15 cellular contexts compared by ENCODE assay signal in the genomic region with DNA sequence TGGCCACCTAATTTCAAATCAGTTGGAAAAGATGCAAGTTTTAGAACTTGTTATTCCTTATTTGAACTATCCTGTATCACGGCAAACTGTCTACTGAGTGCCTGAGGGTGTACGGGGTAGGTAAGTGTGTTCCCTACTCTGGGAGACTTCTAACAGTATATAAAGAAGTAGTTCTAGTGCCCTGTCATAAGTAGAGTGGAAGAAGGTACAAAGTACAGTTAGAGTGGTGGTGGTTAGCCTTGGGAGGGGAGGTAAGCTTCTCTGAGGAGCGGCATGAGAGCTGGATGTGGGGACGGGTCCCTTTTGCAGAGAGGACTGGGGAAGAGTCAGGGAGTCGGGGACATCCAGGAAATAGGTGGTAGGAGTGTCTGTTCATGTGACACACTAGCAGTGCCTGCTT. TPM values are rescaled to one million over a fixed set of nuclear protein-coding genes. Genes with fewer than 3 reads are reported as not detected.
DNase-seq lines count a peak whose midpoint lies in the region; ATAC-seq and TF ChIP-seq lines count a peak whose summit lies in the region.
"Had no signal": no experiment of that assay in that cellular context is flagged by ENCODE, and none has a peak within 500 bp of the region (broad histone marks: within the 10 kb centered on the region; RNA-seq: fewer than 3 reads in every experiment).

No MANE protein-coding gene starts in this region.

- H3K9me3 ChIP-seq in left lung (no peaks in the 10 kb centered on the region), testis (no peaks in the 10 kb centered on the region)

- no peaks in the 10 kb centered on the region for H3K36me3 Mint-ChIP-seq in activated CD4-positive, alpha-beta memory T cell treated with anti-CD3 and anti-CD28 coated beads for 36 hours
- peaks cover 20% of the 10 kb centered on the region for H3K36me3 Mint-ChIP-seq in activated CD4-positive, alpha-beta memory T cell treated with anti-CD3 and anti-CD28 coated beads, Interleukin-2, amount 10 ng/mL, durations not matched to agents 7 days and 5 days (ENCODE audit: low read depth)
- H3K36me3 Mint-ChIP-seq in activated CD8-positive, alpha-beta T cell treated with anti-CD3 and anti-CD28 coated beads, Interleukin-2, amount 10 ng/mL, durations not matched to agents 7 days and 5 days (ENCODE audit: low read depth), result peaks cover 46% of the 10 kb centered on the region
- peaks cover 34% of the 10 kb centered on the region for H3K36me3 Mint-ChIP-seq in stimulated activated memory B cell treated with anti-CD40 and anti-IgM and Interleukin-4, amounts not matched to agents 10 μg/mL and 1 μg/mL and 100 μg/mL, for 72 hours
- peaks cover 2% of the 10 kb centered on the region for H3K36me3 Mint-ChIP-seq in activated T-cell treated with anti-CD3 and anti-CD28 coated beads, Interleukin-2, amount 50 U/mL, for 4 hours (ENCODE audit: insufficient read depth)

- TF ChIP-seq POLR2A in testis (IDR thresholded peaks at IDR 0.05), result no peak

- CTCF ChIA-PET in activated CD4-positive, alpha-beta memory T cell treated with anti-CD3 and anti-CD28 coated beads for 36 hours (lab: Charles Lee), result interaction anchor here (0.6 to 11.0 kb wide), 5 partner anchors 13 to 45 kb away, joined by 5 to 287 read pairs (median 24); no protein-coding TSS in a partner anchor
- CTCF ChIA-PET in activated CD4-positive, alpha-beta memory T cell treated with anti-CD3 and anti-CD28 coated beads, Interleukin-2, amount 10 ng/mL, durations not matched to agents 7 days and 5 days (lab: Charles Lee), result interaction anchor here (1.2 to 10.4 kb wide), 7 partner anchors 13 to 134 kb away, joined by 3 to 295 read pairs (median 3); no protein-coding TSS in a partner anchor
- CTCF ChIA-PET in activated CD8-positive, alpha-beta T cell treated with anti-CD3 and anti-CD28 coated beads, Interleukin-2, amount 10 ng/mL, durations not matched to agents 7 days and 5 days (lab: Charles Lee), result interaction anchor here (0.7 to 10.3 kb wide), 10 partner anchors 9 to 367 kb away, joined by 3 to 308 read pairs (median 7); no protein-coding TSS in a partner anchor

- H3K4me3 ChIP-seq in left lung, result no peak overlapping the region
- H3K4me3 ChIP-seq in testis, result no peak overlapping the region
- H3K4me3 ChIP-seq: PC-9 had no signal

- no peak overlapping the region for H3K27ac ChIP-seq in left lung
- H3K27ac ChIP-seq in testis, result no peak overlapping the region
- H3K27ac ChIP-seq: PC-9 had no signal

- TF ChIP-seq CTCF in left lung (IDR thresholded peaks at IDR 0.05) (no peak), testis (IDR thresholded peaks at IDR 0.05) (no peak)

- WGBS in testis, 2 donors, result 83 to 90% methylated on average over 5 of the region's 5 CpGs

- H3K27ac Mint-ChIP-seq in activated CD4-positive, alpha-beta memory T cell treated with anti-CD3 and anti-CD28 coated beads for 36 hours, result peak overlapping the region; percentile 3
- H3K27ac Mint-ChIP-seq in activated CD4-positive, alpha-beta memory T cell treated with anti-CD3 and anti-CD28 coated beads, Interleukin-2, amount 10 ng/mL, durations not matched to agents 7 days and 5 days, result no peak overlapping the region
- peak overlapping the region; percentile 41 for H3K27ac Mint-ChIP-seq in activated CD8-positive, alpha-beta T cell treated with anti-CD3 and anti-CD28 coated beads, Interleukin-2, amount 10 ng/mL, durations not matched to agents 7 days and 5 days
- H3K27ac Mint-ChIP-seq in stimulated activated memory B cell treated with anti-CD40 and anti-IgM and Interleukin-4, amounts not matched to agents 10 μg/mL and 1 μg/mL and 100 μg/mL, for 72 hours, result peak overlapping the region; percentile 38

- H3K27me3 Mint-ChIP-seq in activated CD4-positive, alpha-beta memory T cell treated with anti-CD3 and anti-CD28 coated beads for 36 hours, result no peaks in the 10 kb centered on the region
- H3K27me3 Mint-ChIP-seq in activated CD4-positive, alpha-beta memory T cell treated with anti-CD3 and anti-CD28 coated beads, Interleukin-2, amount 10 ng/mL, durations not matched to agents 7 days and 5 days, result no peaks in the 10 kb centered on the region
- no peaks in the 10 kb centered on the region for H3K27me3 Mint-ChIP-seq in activated CD8-positive, alpha-beta T cell treated with anti-CD3 and anti-CD28 coated beads, Interleukin-2, amount 10 ng/mL, durations not matched to agents 7 days and 5 days (ENCODE audit: low read depth)
- H3K27me3 Mint-ChIP-seq in stimulated activated memory B cell treated with anti-CD40 and anti-IgM and Interleukin-4, amounts not matched to agents 10 μg/mL and 1 μg/mL and 100 μg/mL, for 72 hours, result no peaks in the 10 kb centered on the region
- H3K27me3 Mint-ChIP-seq in activated T-cell treated with anti-CD3 and anti-CD28 coated beads, Interleukin-2, amount 50 U/mL, for 4 hours (ENCODE audit: low read depth), result no peaks in the 10 kb centered on the region
- H3K27me3 Mint-ChIP-seq: CD8-positive, alpha-beta memory T cell had no signal

- H3K4me1 ChIP-seq in left lung, result no peaks in the 10 kb centered on the region
- peaks cover 5% of the 10 kb centered on the region for H3K4me1 ChIP-seq in testis

- no peak for DNase-seq in activated CD4-positive, alpha-beta memory T cell treated with anti-CD3 and anti-CD28 coated beads for 36 hours
- DNase-seq in activated CD4-positive, alpha-beta memory T cell treated with anti-CD3 and anti-CD28 coated beads, Interleukin-2, amount 10 ng/mL, durations not matched to agents 7 days and 5 days, result no peak
- no peak for DNase-seq in activated CD8-positive, alpha-beta T cell treated with anti-CD3 and anti-CD28 coated beads, Interleukin-2, amount 10 ng/mL, durations not matched to agents 7 days and 5 days
- DNase-seq in left lung (no peak), testis (no peak)
- DNase-seq in activated T-cell treated with anti-CD3 and anti-CD28 coated beads, Interleukin-2, amount 50 U/mL, for 4 hours, result no peak
- DNase-seq: CD8-positive, alpha-beta memory T cell; DND-41; HCEC 1CT; NCI-H1105; NCI-H82; PC-9; trophoblast cell had no signal

- H3K9me3 Mint-ChIP-seq in activated CD4-positive, alpha-beta memory T cell treated with anti-CD3 and anti-CD28 coated beads for 36 hours, result no peaks in the 10 kb centered on the region
- H3K9me3 Mint-ChIP-seq in activated CD4-positive, alpha-beta memory T cell treated with anti-CD3 and anti-CD28 coated beads, Interleukin-2, amount 10 ng/mL, durations not matched to agents 7 days and 5 days, result no peaks in the 10 kb centered on the region
- no peaks in the 10 kb centered on the region for H3K9me3 Mint-ChIP-seq in activated CD8-positive, alpha-beta T cell treated with anti-CD3 and anti-CD28 coated beads, Interleukin-2, amount 10 ng/mL, durations not matched to agents 7 days and 5 days (ENCODE audit: insufficient read depth)
- H3K9me3 Mint-ChIP-seq in stimulated activated memory B cell treated with anti-CD40 and anti-IgM and Interleukin-4, amounts not matched to agents 10 μg/mL and 1 μg/mL and 100 μg/mL, for 72 hours, result no peaks in the 10 kb centered on the region
- H3K9me3 Mint-ChIP-seq in activated T-cell treated with anti-CD3 and anti-CD28 coated beads, Interleukin-2, amount 50 U/mL, for 4 hours, result no peaks in the 10 kb centered on the region
- H3K9me3 Mint-ChIP-seq: CD8-positive, alpha-beta memory T cell had no signal

- H3K4me3 Mint-ChIP-seq in activated CD4-positive, alpha-beta memory T cell treated with anti-CD3 and anti-CD28 coated beads for 36 hours, result no peak overlapping the region
- no peak overlapping the region for H3K4me3 Mint-ChIP-seq in activated CD4-positive, alpha-beta memory T cell treated with anti-CD3 and anti-CD28 coated beads, Interleukin-2, amount 10 ng/mL, durations not matched to agents 7 days and 5 days
- no peak overlapping the region for H3K4me3 Mint-ChIP-seq in activated CD8-positive, alpha-beta T cell treated with anti-CD3 and anti-CD28 coated beads, Interleukin-2, amount 10 ng/mL, durations not matched to agents 7 days and 5 days
- no peak overlapping the region for H3K4me3 Mint-ChIP-seq in stimulated activated memory B cell treated with anti-CD40 and anti-IgM and Interleukin-4, amounts not matched to agents 10 μg/mL and 1 μg/mL and 100 μg/mL, for 72 hours
- no peak overlapping the region for H3K4me3 Mint-ChIP-seq in activated T-cell treated with anti-CD3 and anti-CD28 coated beads, Interleukin-2, amount 50 U/mL, for 4 hours
- H3K4me3 Mint-ChIP-seq: CD8-positive, alpha-beta memory T cell had no signal

- intact Hi-C loops in activated CD4-positive, alpha-beta memory T cell treated with anti-CD3 and anti-CD28 coated beads for 36 hours (cut with micrococcal nuclease), result loop anchor here (10.0 kb wide), 1 partner anchor 312 kb away; a partner anchor contains a TSS
- intact Hi-C loops in left lung (cut with DNase I), result no loop called here
- intact Hi-C loops in testis (cut with DNase I; ENCODE audit: low total_unique reads), result no loop called here

- H3K4me1 Mint-ChIP-seq in activated CD4-positive, alpha-beta memory T cell treated with anti-CD3 and anti-CD28 coated beads for 36 hours (ENCODE audit: low read depth), result peaks cover 29% of the 10 kb centered on the region
- H3K4me1 Mint-ChIP-seq in activated CD4-positive, alpha-beta memory T cell treated with anti-CD3 and anti-CD28 coated beads, Interleukin-2, amount 10 ng/mL, durations not matched to agents 7 days and 5 days, result peaks cover 38% of the 10 kb centered on the region
- peaks cover 66% of the 10 kb centered on the region for H3K4me1 Mint-ChIP-seq in activated CD8-positive, alpha-beta T cell treated with anti-CD3 and anti-CD28 coated beads, Interleukin-2, amount 10 ng/mL, durations not matched to agents 7 days and 5 days (ENCODE audit: low read depth)
- H3K4me1 Mint-ChIP-seq in stimulated activated memory B cell treated with anti-CD40 and anti-IgM and Interleukin-4, amounts not matched to agents 10 μg/mL and 1 μg/mL and 100 μg/mL, for 72 hours, result peaks cover 26% of the 10 kb centered on the region
- peaks cover 56% of the 10 kb centered on the region for H3K4me1 Mint-ChIP-seq in activated T-cell treated with anti-CD3 and anti-CD28 coated beads, Interleukin-2, amount 50 U/mL, for 4 hours (ENCODE audit: low read depth)

- H3K27me3 ChIP-seq in left lung (no peaks in the 10 kb centered on the region), testis (no peaks in the 10 kb centered on the region)

- no peak for ATAC-seq in activated CD8-positive, alpha-beta T cell treated with anti-CD3 and anti-CD28 coated beads, Interleukin-2, amount 10 ng/mL, durations not matched to agents 7 days and 5 days
- ATAC-seq in left lung (peak; percentile 28), HG03460 (IDR thresholded peaks at IDR 0.05; ENCODE audit: unreplicated experiment) (no peak)
- no peak for ATAC-seq in stimulated activated memory B cell treated with anti-CD40 and anti-IgM and Interleukin-4, amounts not matched to agents 10 μg/mL and 1 μg/mL and 100 μg/mL, for 72 hours
- no peak for ATAC-seq in activated T-cell treated with anti-CD3 and anti-CD28 coated beads, Interleukin-2, amount 50 U/mL, for 4 hours

- H3K36me3 ChIP-seq in left lung (peaks cover 0 to 24% of the 10 kb centered on the region in 2 donors), testis (ENCODE audit: low read depth, missing control alignments) (no peaks in the 10 kb centered on the region)

- POLR2A ChIA-PET in activated CD4-positive, alpha-beta memory T cell treated with anti-CD3 and anti-CD28 coated beads for 36 hours (lab: Charles Lee), result no interaction called here
- POLR2A ChIA-PET in activated CD4-positive, alpha-beta memory T cell treated with anti-CD3 and anti-CD28 coated beads, Interleukin-2, amount 10 ng/mL, durations not matched to agents 7 days and 5 days (lab: Charles Lee), result interaction anchor here (0.7 to 3.0 kb wide), 5 partner anchors 11 to 40 kb away, joined by 3 to 16 read pairs (median 5); no protein-coding TSS in a partner anchor
- POLR2A ChIA-PET in activated CD8-positive, alpha-beta T cell treated with anti-CD3 and anti-CD28 coated beads, Interleukin-2, amount 10 ng/mL, durations not matched to agents 7 days and 5 days (lab: Charles Lee), result interaction anchor here (0.8 to 1.4 kb wide), 2 partner anchors 17 to 19 kb away, joined by 3 to 5 read pairs; no protein-coding TSS in a partner anchor

RNA-seq across cellular contexts. Expression of a gene that starts 48.5 kb away (rescaled TPM):
- total RNA-seq in activated CD4-positive, alpha-beta memory T cell treated with anti-CD3 and anti-CD28 coated beads for 36 hours, result 10 to 100 TPM; 44.2 to 46.4 TPM
- 10 to 100 TPM; 77.8 to 78.3 TPM for total RNA-seq in activated CD4-positive, alpha-beta memory T cell treated with anti-CD3 and anti-CD28 coated beads, Interleukin-2, amount 10 ng/mL, durations not matched to agents 7 days and 5 days
- 10 to 100 TPM; 92.1 to 94.2 TPM for total RNA-seq in activated CD8-positive, alpha-beta T cell treated with anti-CD3 and anti-CD28 coated beads, Interleukin-2, amount 10 ng/mL, durations not matched to agents 7 days and 5 days
- total RNA-seq in left lung (10 to 100 TPM; 87.7 to 98.0 TPM), testis (10 to 100 TPM; 65.1 to 80.1 TPM)
- 66.7 TPM for polyA plus RNA-seq in testis (ENCODE audit: insufficient read depth, low read depth, low replicate concordance)
- total RNA-seq in activated T-cell treated with anti-CD3 and anti-CD28 coated beads, Interleukin-2, amount 50 U/mL, for 4 hours, result 10 to 100 TPM; 38.8 to 44.9 (median 39.3) TPM
